ENCODE assay signal across 31 cellular contexts in the genomic region with DNA sequence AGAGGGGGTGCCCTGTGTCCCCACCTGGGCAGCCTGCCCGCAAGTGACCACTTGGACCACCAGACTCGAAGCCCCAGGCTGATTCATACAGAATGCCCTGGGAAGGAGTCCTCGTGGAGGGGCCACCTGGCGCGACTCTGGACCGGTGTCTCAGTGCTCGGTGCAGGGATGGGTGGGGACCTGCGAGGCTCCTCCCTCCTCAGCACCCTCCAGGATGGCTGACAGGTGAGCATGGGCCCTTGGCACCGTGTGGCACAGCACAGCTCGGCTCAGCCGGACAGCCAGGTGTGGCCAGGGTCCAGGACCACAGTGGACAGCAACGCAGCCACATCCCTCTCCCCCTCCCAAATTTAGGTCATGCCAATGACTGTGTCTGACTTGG. TPM values are rescaled to one million over a fixed set of nuclear protein-coding genes. Genes with fewer than 3 reads are reported as not detected.
A peak's percentile ranks its signal among the peaks of the same experiment; 100 is the strongest.
DNase-seq lines count a peak whose midpoint lies in the region; ATAC-seq and TF ChIP-seq lines count a peak whose summit lies in the region.
"Had no signal": no experiment of that assay in that cellular context is flagged by ENCODE, and none has a peak within 500 bp of the region (broad histone marks: within the 10 kb centered on the region; RNA-seq: fewer than 3 reads in every experiment).

No MANE protein-coding gene starts in this region.

- H3K36me3 ChIP-seq in heart left ventricle (peaks cover 0 to 5% (median 0%) of the 10 kb centered on the region in 9 donors), right atrium auricular region (no peaks in the 10 kb centered on the region), sigmoid colon (no peaks in the 10 kb centered on the region)
- no peaks in the 10 kb centered on the region for H3K36me3 ChIP-seq in CD8-positive, alpha-beta T cell (ENCODE audit: insufficient read depth, low read length)
- H3K36me3 ChIP-seq: cardiac muscle cell, colonic mucosa, spleen, transverse colon had no signal

- peak overlapping the region in 11 of 12 donors; percentile 26 to 84 (median 54) for H3K27ac ChIP-seq in heart left ventricle
- peak overlapping the region in 1 of 2 donors; percentile 4 for H3K27ac ChIP-seq in right atrium auricular region
- H3K27ac ChIP-seq in CD8-positive, alpha-beta T cell (ENCODE audit: low read depth, low read length), result peak overlapping the region; percentile 31
- peak overlapping the region; percentile 82 to 90 (median 84) for H3K27ac ChIP-seq in sigmoid colon
- H3K27ac ChIP-seq: cardiac muscle cell, colonic mucosa, parathyroid adenoma, SJSA1 had no signal

- H3K4me3 ChIP-seq in heart left ventricle, result no peak overlapping the region
- no peak overlapping the region for H3K4me3 ChIP-seq in right atrium auricular region
- no peak overlapping the region for H3K4me3 ChIP-seq in CD8-positive, alpha-beta T cell (ENCODE audit: low read depth, low read length)
- no peak overlapping the region for H3K4me3 ChIP-seq in sigmoid colon
- H3K4me3 ChIP-seq: cardiac muscle cell, colonic mucosa, SJSA1, spleen, transverse colon had no signal

- H3K4me3 Mint-ChIP-seq in CD8-positive, alpha-beta T cell, result no peak overlapping the region
- H3K4me3 Mint-ChIP-seq in activated CD4-positive, alpha-beta memory T cell treated with anti-CD3 and anti-CD28 coated beads for 36 hours, result no peak overlapping the region
- H3K4me3 Mint-ChIP-seq: activated naive CD8-positive, alpha-beta T cell treated with anti-CD3 and anti-CD28 coated beads for 36 hours; neural crest cell had no signal

- WGBS in heart left ventricle, 4 donors, result 76 to 86% (median 84%) methylated on average over 10 to 12 of the region's 12 CpGs
- 76 to 88% methylated on average over 12 of the region's 12 CpGs for WGBS in sigmoid colon, 2 donors

- TF ChIP-seq EP300 in sigmoid colon (IDR thresholded peaks at IDR 0.05), result no peak

- TF ChIP-seq POLR2A in heart left ventricle (IDR thresholded peaks at IDR 0.05), result no peak
- no peak for TF ChIP-seq POLR2A in sigmoid colon (IDR thresholded peaks at IDR 0.05)

- H3K36me3 Mint-ChIP-seq in CD8-positive, alpha-beta T cell, result no peaks in the 10 kb centered on the region
- H3K36me3 Mint-ChIP-seq in activated CD4-positive, alpha-beta memory T cell treated with anti-CD3 and anti-CD28 coated beads for 36 hours, result no peaks in the 10 kb centered on the region
- H3K36me3 Mint-ChIP-seq: activated naive CD8-positive, alpha-beta T cell treated with anti-CD3 and anti-CD28 coated beads for 36 hours; IgD-negative memory B cell had no signal

- ATAC-seq in heart left ventricle (no peak), esophagus mucosa (no peak), GM21515 (IDR thresholded peaks at IDR 0.05; ENCODE audit: unreplicated experiment) (no peak), HG02852 (IDR thresholded peaks at IDR 0.05; ENCODE audit: unreplicated experiment) (no peak)
- no peak for ATAC-seq in CD8-positive, alpha-beta T cell

- intact Hi-C loops in heart left ventricle (cut with DNase I) (loop anchor here in 3 of 10 donors (2.0 to 10.0 kb wide), 3 partner anchors 77 to 359 kb away; partner anchors contain the start of gene CCDC85C (in 1 of the 3)), sigmoid colon (cut with DNase I) (loop anchor here (2.0 kb wide), 1 partner anchor 77 kb away; no protein-coding TSS in a partner anchor)
- intact Hi-C loops in CD8-positive, alpha-beta T cell (cut with DNase I, micrococcal nuclease), result no loop called here
- intact Hi-C loops in activated CD4-positive, alpha-beta memory T cell treated with anti-CD3 and anti-CD28 coated beads for 36 hours (cut with micrococcal nuclease), result no loop called here

- no peaks in the 10 kb centered on the region for H3K9me3 Mint-ChIP-seq in CD8-positive, alpha-beta T cell
- H3K9me3 Mint-ChIP-seq in activated CD4-positive, alpha-beta memory T cell treated with anti-CD3 and anti-CD28 coated beads for 36 hours, result no peaks in the 10 kb centered on the region
- H3K9me3 Mint-ChIP-seq: activated naive CD8-positive, alpha-beta T cell treated with anti-CD3 and anti-CD28 coated beads for 36 hours; IgD-negative memory B cell; neural crest cell; T-helper 1 cell treated with Interleukin-12 subunit alpha and Interleukin-12 subunit beta and Interleukin-4 antibody, amounts not matched to agents 30 μg/mL and 1 μg/mL, for 36 hours had no signal

- H3K4me1 ChIP-seq in heart left ventricle, result peaks cover 6 to 67% (median 38%) of the 10 kb centered on the region in 12 donors
- H3K4me1 ChIP-seq in right atrium auricular region, result peaks cover 0 to 45% of the 10 kb centered on the region in 2 donors
- H3K4me1 ChIP-seq in CD8-positive, alpha-beta T cell (ENCODE audit: insufficient read depth, low read length), result peaks cover 20% of the 10 kb centered on the region
- H3K4me1 ChIP-seq in sigmoid colon, result peaks cover 0 to 74% (median 73%) of the 10 kb centered on the region in 4 donors
- H3K4me1 ChIP-seq: parathyroid adenoma had no signal

- H3K9me3 ChIP-seq in heart left ventricle, result no peaks in the 10 kb centered on the region
- no peaks in the 10 kb centered on the region for H3K9me3 ChIP-seq in right atrium auricular region
- H3K9me3 ChIP-seq in CD8-positive, alpha-beta T cell (ENCODE audit: low read length), result no peaks in the 10 kb centered on the region
- H3K9me3 ChIP-seq in sigmoid colon, result no peaks in the 10 kb centered on the region
- H3K9me3 ChIP-seq: BE2C, colonic mucosa, SJSA1, spleen, transverse colon had no signal

- CTCF ChIA-PET in CD8-positive, alpha-beta T cell (lab: Charles Lee), result interaction anchor here (0.7 kb wide), 1 partner anchor 9 kb away, joined by 3 read pairs; no protein-coding TSS in a partner anchor
- CTCF ChIA-PET in activated CD4-positive, alpha-beta memory T cell treated with anti-CD3 and anti-CD28 coated beads for 36 hours (lab: Charles Lee), result interaction anchor here (1.1 kb wide), 1 partner anchor 103 kb away, joined by 4 read pairs; no protein-coding TSS in a partner anchor

- peaks cover 12% of the 10 kb centered on the region for H3K4me1 Mint-ChIP-seq in CD8-positive, alpha-beta T cell (ENCODE audit: low read depth)
- peaks cover 15% of the 10 kb centered on the region for H3K4me1 Mint-ChIP-seq in activated CD4-positive, alpha-beta memory T cell treated with anti-CD3 and anti-CD28 coated beads for 36 hours (ENCODE audit: low read depth)

- POLR2A ChIA-PET in CD8-positive, alpha-beta T cell (lab: Charles Lee), result interaction anchor here (1.0 kb wide), 1 partner anchor 79 kb away, joined by 3 read pairs; the partner anchor contains the start of gene CCDC85C
- POLR2A ChIA-PET in activated CD4-positive, alpha-beta memory T cell treated with anti-CD3 and anti-CD28 coated beads for 36 hours (lab: Charles Lee), result no interaction called here

- no peaks in the 10 kb centered on the region for H3K27me3 Mint-ChIP-seq in CD8-positive, alpha-beta T cell (ENCODE audit: low read depth)
- H3K27me3 Mint-ChIP-seq in activated CD4-positive, alpha-beta memory T cell treated with anti-CD3 and anti-CD28 coated beads for 36 hours, result no peaks in the 10 kb centered on the region
- H3K27me3 Mint-ChIP-seq: activated naive CD8-positive, alpha-beta T cell treated with anti-CD3 and anti-CD28 coated beads for 36 hours; IgD-negative memory B cell had no signal

- no peak for TF ChIP-seq CTCF in heart left ventricle (IDR thresholded peaks at IDR 0.05)
- no peak for TF ChIP-seq CTCF in right atrium auricular region (IDR thresholded peaks at IDR 0.05)
- TF ChIP-seq CTCF in CD8-positive, alpha-beta T cell (IDR thresholded peaks at IDR 0.05), result no peak
- TF ChIP-seq CTCF in sigmoid colon (IDR thresholded peaks at IDR 0.05), result no peak

- H3K27ac Mint-ChIP-seq in CD8-positive, alpha-beta T cell, result no peak overlapping the region
- peak overlapping the region; percentile 62 for H3K27ac Mint-ChIP-seq in activated CD4-positive, alpha-beta memory T cell treated with anti-CD3 and anti-CD28 coated beads for 36 hours
- H3K27ac Mint-ChIP-seq: IgD-negative memory B cell had no signal

- DNase-seq in heart left ventricle (peak in 2 of 5 donors; percentile 23 to 29), right atrium auricular region (ENCODE audit: low spot score) (no peak), sigmoid colon (no peak)
- DNase-seq in CD8-positive, alpha-beta T cell, result no peak
- no peak for DNase-seq in activated CD4-positive, alpha-beta memory T cell treated with anti-CD3 and anti-CD28 coated beads for 36 hours
- DNase-seq: ACHN; activated CD8-positive, alpha-beta memory T cell treated with anti-CD3 and anti-CD28 coated beads for 24 hours; activated naive CD8-positive, alpha-beta T cell treated with anti-CD3 and anti-CD28 coated beads for 36 hours; activated T-cell treated with anti-CD3 and anti-CD28 coated beads for 4 hours; BE2C; Calu3; colonic mucosa; DMS79; effector CD4-positive, alpha-beta T cell; mesenchymal stem cell; MV-4-11; NCI-H146; NCI-H2107; NCI-H748 treated with DMSO at 0.1 percent for 48 hours; spleen; stimulated activated CD8-positive, alpha-beta memory T cell treated with anti-CD3 and anti-CD28 coated beads, Interleukin-4, amount 100 ng/mL, for 48 hours; transverse colon had no signal

- H3K27me3 ChIP-seq in heart left ventricle (no peaks in the 10 kb centered on the region), right atrium auricular region (no peaks in the 10 kb centered on the region), sigmoid colon (no peaks in the 10 kb centered on the region)
- no peaks in the 10 kb centered on the region for H3K27me3 ChIP-seq in CD8-positive, alpha-beta T cell (ENCODE audit: insufficient read depth, low read length)
- H3K27me3 ChIP-seq: BE2C, cardiac muscle cell, colonic mucosa, SJSA1, spleen, transverse colon had no signal

RNA-seq across cellular contexts. Expression of gene CCNK, which starts 44.5 kb away (rescaled TPM):
- total RNA-seq in heart left ventricle (10 to 100 TPM; 11.8 to 35.3 (median 30.2) TPM), right atrium auricular region (10 to 100 TPM; 13.9 to 17.1 TPM), sigmoid colon (10 to 100 TPM; 13.2 to 20.5 (median 18.4) TPM), esophagus mucosa (37.1 TPM)
- polyA plus RNA-seq in heart left ventricle (10 to 100 TPM in 1 of 2 donors, 1 to 10 TPM in 1; 9.1 to 20.6 TPM), sigmoid colon (10 to 100 TPM; 14.4 to 25.9 (median 17.6) TPM)
- total RNA-seq in CD8-positive, alpha-beta T cell, result 100 to 1,000 TPM; 171 to 177 TPM
- total RNA-seq in activated CD4-positive, alpha-beta memory T cell treated with anti-CD3 and anti-CD28 coated beads for 36 hours, result 10 to 100 TPM; 86.6 to 90.4 TPM

RNA-seq across cellular contexts. Expression of gene SETD3, which starts 45.0 kb away (rescaled TPM):
- total RNA-seq in heart left ventricle, result 100 to 1,000 TPM in 4 of 9 donors, 10 to 100 TPM in 5; 80.1 to 130 (median 99.4) TPM
- 10 to 100 TPM; 49.7 to 81.7 TPM for polyA plus RNA-seq in heart left ventricle
- total RNA-seq in right atrium auricular region, result 100 to 1,000 TPM in 1 of 2 donors, 10 to 100 TPM in 1; 84.2 to 114 TPM
- total RNA-seq in CD8-positive, alpha-beta T cell, result 10 to 100 TPM; 40.3 to 45.6 TPM
- total RNA-seq in activated CD4-positive, alpha-beta memory T cell treated with anti-CD3 and anti-CD28 coated beads for 36 hours, result 10 to 100 TPM; 54.3 to 56.8 TPM
- 100 to 1,000 TPM; 130 to 164 (median 152) TPM for total RNA-seq in sigmoid colon
- 10 to 100 TPM; 34.6 to 54.7 (median 53.6) TPM for polyA plus RNA-seq in sigmoid colon
- 29.9 TPM for total RNA-seq in esophagus mucosa
